In genomic region chr6:137763861-137764260, GRCh38 we compare ENCODE assay signal across 16 cellular contexts.
A peak's percentile ranks its signal among the peaks of the same experiment; 100 is the strongest.
DNase-seq lines count a peak whose midpoint lies in the region; FAIRE-seq and TF ChIP-seq lines count a peak whose summit lies in the region.
"Had no signal": no experiment of that assay in that cellular context is flagged by ENCODE, and none has a peak within 500 bp of the region (broad histone marks: within the 10 kb centered on the region; RNA-seq: fewer than 3 reads in every experiment).

No MANE protein-coding gene starts in this region.

- no peaks in the 10 kb centered on the region for H3K27me3 ChIP-seq in ACC112 (ENCODE audit: insufficient read depth, low read length)
- H3K27me3 ChIP-seq in bronchial epithelial cell (ENCODE audit: control insufficient read depth, insufficient read depth, low read length), result no peaks in the 10 kb centered on the region

- no peaks in the 10 kb centered on the region for H3K79me2 ChIP-seq in ACC112 (ENCODE audit: control insufficient read depth, insufficient read depth, low read length, unreplicated experiment)

- H3K4me3 ChIP-seq in ACC112 (ENCODE audit: low read depth, low read length), result no peak overlapping the region
- H3K4me3 ChIP-seq in bronchial epithelial cell (ENCODE audit: low read depth, low read length), result no peak overlapping the region

- no peak for FAIRE-seq in bronchial epithelial cell (lab: Jason Lieb, UNC)
- FAIRE-seq: A204.1, H54, HepG2 had no signal

- TF ChIP-seq CTCF in bronchial epithelial cell (IDR thresholded peaks at IDR 0.05; ENCODE audit: insufficient read depth, low read length, severe bottlenecking), result no peak

- no peak overlapping the region for H2AFZ ChIP-seq in ACC112 (ENCODE audit: low read length, unreplicated experiment)

- peak overlapping the region; percentile 84 for H3K27ac ChIP-seq in ACC112 (ENCODE audit: low read depth, low read length)

- DNase-seq in NCI-H524 treated with DMSO at 0.1 percent for 48 hours (lab: John Stamatoyannopoulos, UW) (peak; percentile 27), bronchial epithelial cell (ENCODE audit: low read depth) (peak; percentile 82), kidney tubule cell (ENCODE audit: low spot score) (peak; percentile 55), DMS153 (lab: John Stamatoyannopoulos, UW) (no peak), LoVo (ENCODE audit: low spot score) (no peak)
- no peak for DNase-seq in effector CD4-positive, alpha-beta T cell
- DNase-seq: COR-L47; NCI-H1105 treated with DMSO at 0.1 percent for 48 hours; NCI-H187; NCI-H345; NCI-H69; NK-92 treated with Interleukin-12 subunit alpha and Interleukin-12 subunit beta, amount 100 ng/mL, for 24 hours had no signal

- peaks cover 49% of the 10 kb centered on the region for H3K4me1 ChIP-seq in ACC112 (ENCODE audit: control insufficient read depth, insufficient read depth, low read length, unreplicated experiment)

- H3K36me3 ChIP-seq in ACC112 (ENCODE audit: insufficient read depth, low read length), result no peaks in the 10 kb centered on the region
- H3K36me3 ChIP-seq in bronchial epithelial cell (ENCODE audit: control insufficient read depth, insufficient read depth, low read length), result no peaks in the 10 kb centered on the region

Comparison
In these comparisons a context has a peak if more than half of its experiments do, and no peak if none do; other contexts are left out.
1. DNase-seq: peak in NCI-H524 treated with DMSO at 0.1 percent for 48 hours (single experiment), bronchial epithelial cell (single experiment) and kidney tubule cell (single experiment); none in DMS153 (single experiment), effector CD4-positive, alpha-beta T cell (single experiment) and LoVo (single experiment).